In the genomic region with DNA sequence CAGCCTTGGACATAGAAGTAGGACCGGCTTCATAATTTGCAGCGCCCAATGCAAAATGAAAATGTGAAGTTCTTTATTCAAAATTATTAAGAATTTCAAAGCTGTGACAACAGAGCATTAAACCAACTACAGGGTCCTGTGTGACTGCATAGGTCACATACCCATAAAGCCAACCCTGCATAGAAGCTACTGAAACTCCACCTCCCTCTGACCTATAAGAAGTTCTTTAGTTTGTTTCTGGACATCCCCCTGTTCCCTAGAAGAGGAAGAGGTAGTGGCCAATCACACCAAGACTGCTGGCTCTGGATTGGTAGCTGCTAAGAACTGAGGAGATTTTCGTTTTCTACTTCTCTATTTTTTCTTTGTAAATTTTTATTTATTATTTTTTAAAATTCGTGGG, we compare ENCODE assay signal across 19 cellular contexts. TPM values are rescaled to one million over a fixed set of nuclear protein-coding genes. Genes with fewer than 3 reads are reported as not detected.
A peak's percentile ranks its signal among the peaks of the same experiment; 100 is the strongest.
DNase-seq lines count a peak whose midpoint lies in the region; ATAC-seq and TF ChIP-seq lines count a peak whose summit lies in the region.
"Had no signal": no experiment of that assay in that cellular context is flagged by ENCODE, and none has a peak within 500 bp of the region (broad histone marks: within the 10 kb centered on the region; RNA-seq: fewer than 3 reads in every experiment).

No MANE protein-coding gene starts in this region.

- peaks cover 12% of the 10 kb centered on the region for H3K4me1 Mint-ChIP-seq in activated naive CD8-positive, alpha-beta T cell treated with anti-CD3 and anti-CD28 coated beads, Interleukin-2, amount 50 U/mL, for 24 hours
- peaks cover 16% of the 10 kb centered on the region for H3K4me1 Mint-ChIP-seq in activated naive CD8-positive, alpha-beta T cell treated with anti-CD3 and anti-CD28 coated beads for 36 hours
- peaks cover 43% of the 10 kb centered on the region for H3K4me1 Mint-ChIP-seq in dendritic cell treated with granulocyte-macrophage colony-stimulating factor and Interleukin-4, amounts not matched to agents 40 ng/mL and 50 ng/mL, for 4 days (ENCODE audit: low read depth)
- H3K4me1 Mint-ChIP-seq in stimulated activated naive B cell treated with anti-CD40 and anti-IgM and Interleukin-4, amounts not matched to agents 10 μg/mL and 1 μg/mL and 100 μg/mL, for 72 hours, result peaks cover 10 to 48% of the 10 kb centered on the region in 2 donors
- H3K4me1 Mint-ChIP-seq in activated CD4-positive, alpha-beta T cell treated with anti-CD3 and anti-CD28 coated beads, Interleukin-2, amount 10 ng/mL, durations not matched to agents 24 days and 14 days, result peaks cover 13% of the 10 kb centered on the region

- peak; percentile 63 for ATAC-seq in activated naive CD8-positive, alpha-beta T cell treated with anti-CD3 and anti-CD28 coated beads, Interleukin-2, amount 50 U/mL, for 24 hours
- peak; percentile 42 to 72 for ATAC-seq in stimulated activated naive B cell treated with anti-CD40 and anti-IgM and Interleukin-4, amounts not matched to agents 10 μg/mL and 1 μg/mL and 100 μg/mL, for 72 hours (replicated peaks)
- ATAC-seq: GM12878, GM23338, HCT116 had no signal

- DNase-seq in activated naive CD8-positive, alpha-beta T cell treated with anti-CD3 and anti-CD28 coated beads, Interleukin-2, amount 50 U/mL, for 24 hours, result no peak
- DNase-seq in activated naive CD8-positive, alpha-beta T cell treated with anti-CD3 and anti-CD28 coated beads for 36 hours, result no peak
- no peak for DNase-seq in stimulated activated naive B cell treated with anti-CD40 and anti-IgM and Interleukin-4, amounts not matched to agents 10 μg/mL and 1 μg/mL and 100 μg/mL, for 72 hours
- DNase-seq in activated CD4-positive, alpha-beta T cell treated with anti-CD3 and anti-CD28 coated beads, Interleukin-2, amount 10 ng/mL, durations not matched to agents 24 days and 14 days, result no peak
- no peak for DNase-seq in dorsolateral prefrontal cortex
- DNase-seq: CD4-positive, alpha-beta T cell; CD8-positive, alpha-beta memory T cell; DMS 273 treated with DMSO at 0.1 percent for 48 hours; DMS79; EL; GDM1; H9 had no signal

- no peak for TF ChIP-seq CTCF in dorsolateral prefrontal cortex (IDR thresholded peaks at IDR 0.05 in 54 of 56, conservative IDR thresholded peaks at IDR 0.05 in 2 of 56; ENCODE audit: low read depth in 1 of 56, partially characterized antibody in 56 of 56)

- no peak overlapping the region for H3K4me3 Mint-ChIP-seq in activated naive CD8-positive, alpha-beta T cell treated with anti-CD3 and anti-CD28 coated beads, Interleukin-2, amount 50 U/mL, for 24 hours
- H3K4me3 Mint-ChIP-seq in activated naive CD8-positive, alpha-beta T cell treated with anti-CD3 and anti-CD28 coated beads for 36 hours, result no peak overlapping the region
- no peak overlapping the region for H3K4me3 Mint-ChIP-seq in dendritic cell treated with granulocyte-macrophage colony-stimulating factor and Interleukin-4, amounts not matched to agents 40 ng/mL and 50 ng/mL, for 4 days
- no peak overlapping the region for H3K4me3 Mint-ChIP-seq in stimulated activated naive B cell treated with anti-CD40 and anti-IgM and Interleukin-4, amounts not matched to agents 10 μg/mL and 1 μg/mL and 100 μg/mL, for 72 hours
- no peak overlapping the region for H3K4me3 Mint-ChIP-seq in activated CD4-positive, alpha-beta T cell treated with anti-CD3 and anti-CD28 coated beads, Interleukin-2, amount 10 ng/mL, durations not matched to agents 24 days and 14 days
- H3K4me3 Mint-ChIP-seq: B cell; CD4-positive, alpha-beta T cell; CD8-positive, alpha-beta memory T cell; GM23338; H9 had no signal

- H3K4me3 ChIP-seq in dorsolateral prefrontal cortex, result no peak overlapping the region
- H3K4me3 ChIP-seq: BLaER1, GM12878, GM23338 had no signal

- intact Hi-C loops in dendritic cell treated with granulocyte-macrophage colony-stimulating factor and Interleukin-4, amounts not matched to agents 40 ng/mL and 50 ng/mL, for 4 days (cut with micrococcal nuclease), result no loop called here
- intact Hi-C loops in activated CD4-positive, alpha-beta T cell treated with anti-CD3 and anti-CD28 coated beads, Interleukin-2, amount 10 ng/mL, durations not matched to agents 24 days and 14 days (cut with micrococcal nuclease), result no loop called here
- intact Hi-C loops in dorsolateral prefrontal cortex (cut with DNase I), result no loop called here

- no peaks in the 10 kb centered on the region for H3K9me3 Mint-ChIP-seq in activated naive CD8-positive, alpha-beta T cell treated with anti-CD3 and anti-CD28 coated beads, Interleukin-2, amount 50 U/mL, for 24 hours
- H3K9me3 Mint-ChIP-seq in activated naive CD8-positive, alpha-beta T cell treated with anti-CD3 and anti-CD28 coated beads for 36 hours, result no peaks in the 10 kb centered on the region
- H3K9me3 Mint-ChIP-seq in dendritic cell treated with granulocyte-macrophage colony-stimulating factor and Interleukin-4, amounts not matched to agents 40 ng/mL and 50 ng/mL, for 4 days, result no peaks in the 10 kb centered on the region
- H3K9me3 Mint-ChIP-seq in stimulated activated naive B cell treated with anti-CD40 and anti-IgM and Interleukin-4, amounts not matched to agents 10 μg/mL and 1 μg/mL and 100 μg/mL, for 72 hours, result peaks cover 0 to 2% of the 10 kb centered on the region in 2 donors
- H3K9me3 Mint-ChIP-seq in activated CD4-positive, alpha-beta T cell treated with anti-CD3 and anti-CD28 coated beads, Interleukin-2, amount 10 ng/mL, durations not matched to agents 24 days and 14 days, result no peaks in the 10 kb centered on the region
- H3K9me3 Mint-ChIP-seq: CD4-positive, alpha-beta T cell; CD8-positive, alpha-beta memory T cell; GM23338; H9 had no signal

- H3K27me3 Mint-ChIP-seq in activated naive CD8-positive, alpha-beta T cell treated with anti-CD3 and anti-CD28 coated beads, Interleukin-2, amount 50 U/mL, for 24 hours, result no peaks in the 10 kb centered on the region
- H3K27me3 Mint-ChIP-seq in activated naive CD8-positive, alpha-beta T cell treated with anti-CD3 and anti-CD28 coated beads for 36 hours, result no peaks in the 10 kb centered on the region
- no peaks in the 10 kb centered on the region for H3K27me3 Mint-ChIP-seq in dendritic cell treated with granulocyte-macrophage colony-stimulating factor and Interleukin-4, amounts not matched to agents 40 ng/mL and 50 ng/mL, for 4 days
- no peaks in the 10 kb centered on the region for H3K27me3 Mint-ChIP-seq in stimulated activated naive B cell treated with anti-CD40 and anti-IgM and Interleukin-4, amounts not matched to agents 10 μg/mL and 1 μg/mL and 100 μg/mL, for 72 hours
- H3K27me3 Mint-ChIP-seq in activated CD4-positive, alpha-beta T cell treated with anti-CD3 and anti-CD28 coated beads, Interleukin-2, amount 10 ng/mL, durations not matched to agents 24 days and 14 days, result no peaks in the 10 kb centered on the region
- H3K27me3 Mint-ChIP-seq: B cell; CD4-positive, alpha-beta T cell; CD8-positive, alpha-beta memory T cell had no signal

- no peak overlapping the region for H3K27ac ChIP-seq in dorsolateral prefrontal cortex
- H3K27ac ChIP-seq: BLaER1, C4-2B had no signal

- H3K27me3 ChIP-seq in dorsolateral prefrontal cortex, result no peaks in the 10 kb centered on the region
- H3K27me3 ChIP-seq: BLaER1 had no signal

- no peak overlapping the region for H3K27ac Mint-ChIP-seq in activated naive CD8-positive, alpha-beta T cell treated with anti-CD3 and anti-CD28 coated beads, Interleukin-2, amount 50 U/mL, for 24 hours
- no peak overlapping the region for H3K27ac Mint-ChIP-seq in activated naive CD8-positive, alpha-beta T cell treated with anti-CD3 and anti-CD28 coated beads for 36 hours
- peak overlapping the region; percentile 39 for H3K27ac Mint-ChIP-seq in dendritic cell treated with granulocyte-macrophage colony-stimulating factor and Interleukin-4, amounts not matched to agents 40 ng/mL and 50 ng/mL, for 4 days
- H3K27ac Mint-ChIP-seq in stimulated activated naive B cell treated with anti-CD40 and anti-IgM and Interleukin-4, amounts not matched to agents 10 μg/mL and 1 μg/mL and 100 μg/mL, for 72 hours, result no peak overlapping the region
- no peak overlapping the region for H3K27ac Mint-ChIP-seq in activated CD4-positive, alpha-beta T cell treated with anti-CD3 and anti-CD28 coated beads, Interleukin-2, amount 10 ng/mL, durations not matched to agents 24 days and 14 days
- H3K27ac Mint-ChIP-seq: B cell; CD4-positive, alpha-beta T cell had no signal

- H3K36me3 Mint-ChIP-seq in activated naive CD8-positive, alpha-beta T cell treated with anti-CD3 and anti-CD28 coated beads, Interleukin-2, amount 50 U/mL, for 24 hours (ENCODE audit: low read depth), result no peaks in the 10 kb centered on the region
- peaks cover 2% of the 10 kb centered on the region for H3K36me3 Mint-ChIP-seq in activated naive CD8-positive, alpha-beta T cell treated with anti-CD3 and anti-CD28 coated beads for 36 hours
- H3K36me3 Mint-ChIP-seq in dendritic cell treated with granulocyte-macrophage colony-stimulating factor and Interleukin-4, amounts not matched to agents 40 ng/mL and 50 ng/mL, for 4 days (ENCODE audit: low read depth), result peaks cover 6% of the 10 kb centered on the region
- H3K36me3 Mint-ChIP-seq in stimulated activated naive B cell treated with anti-CD40 and anti-IgM and Interleukin-4, amounts not matched to agents 10 μg/mL and 1 μg/mL and 100 μg/mL, for 72 hours, result peaks cover 17 to 42% of the 10 kb centered on the region in 2 donors
- H3K36me3 Mint-ChIP-seq in activated CD4-positive, alpha-beta T cell treated with anti-CD3 and anti-CD28 coated beads, Interleukin-2, amount 10 ng/mL, durations not matched to agents 24 days and 14 days (ENCODE audit: low read depth), result peaks cover 9% of the 10 kb centered on the region

RNA-seq across cellular contexts. Expression of gene SELENOT, which starts 9.0 kb away (rescaled TPM):
- 100 to 1,000 TPM; 107 to 110 TPM for total RNA-seq in activated naive CD8-positive, alpha-beta T cell treated with anti-CD3 and anti-CD28 coated beads for 36 hours
- 127 and 135 TPM in 2 replicates for total RNA-seq in activated CD4-positive, alpha-beta T cell treated with anti-CD3 and anti-CD28 coated beads, Interleukin-2, amount 10 ng/mL, durations not matched to agents 24 days and 14 days
- 100 to 1,000 TPM in 85 of 120 experiments, 10 to 100 TPM in 35; 78.5 to 150 (median 109) TPM for total RNA-seq in dorsolateral prefrontal cortex

RNA-seq across cellular contexts. Expression of gene EIF2A, which starts 47.6 kb away (rescaled TPM):
- total RNA-seq in activated naive CD8-positive, alpha-beta T cell treated with anti-CD3 and anti-CD28 coated beads for 36 hours, result 100 to 1,000 TPM; 147 to 149 TPM
- total RNA-seq in activated CD4-positive, alpha-beta T cell treated with anti-CD3 and anti-CD28 coated beads, Interleukin-2, amount 10 ng/mL, durations not matched to agents 24 days and 14 days, result 125 and 133 TPM in 2 replicates
- 10 to 100 TPM; 32.6 to 75.9 (median 53.3) TPM for total RNA-seq in dorsolateral prefrontal cortex

RNA-seq across cellular contexts. Expression of gene SERP1, which starts 47.9 kb away (rescaled TPM):
- 100 to 1,000 TPM; 121 to 123 TPM for total RNA-seq in activated naive CD8-positive, alpha-beta T cell treated with anti-CD3 and anti-CD28 coated beads for 36 hours
- 88.8 and 103 TPM in 2 replicates for total RNA-seq in activated CD4-positive, alpha-beta T cell treated with anti-CD3 and anti-CD28 coated beads, Interleukin-2, amount 10 ng/mL, durations not matched to agents 24 days and 14 days
- total RNA-seq in dorsolateral prefrontal cortex, result 100 to 1,000 TPM in 3 of 120 experiments, 10 to 100 TPM in 117; 44.6 to 110 (median 64.5) TPM
